Comparison of ENCODE assay signal across 19 cellular contexts in the genomic region with DNA sequence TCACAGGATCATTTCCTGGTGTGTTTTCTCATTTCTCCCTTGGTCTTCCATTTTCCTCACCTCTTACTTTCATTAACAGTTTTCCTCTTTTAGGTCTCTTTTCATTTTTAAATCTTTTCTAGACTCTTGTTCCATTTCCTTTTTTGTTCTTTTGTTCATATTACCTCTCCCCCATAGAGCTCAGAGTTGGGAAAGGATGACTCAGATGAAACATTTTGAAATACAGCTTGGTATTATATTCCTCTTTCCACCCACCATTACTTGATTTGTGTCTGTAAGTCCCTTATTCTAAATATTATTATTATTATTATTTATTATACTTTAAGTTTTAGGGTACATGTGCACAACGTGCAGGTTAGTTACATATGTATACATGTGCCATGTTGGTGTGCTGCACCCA.
"Had no signal": no experiment of that assay in that cellular context is flagged by ENCODE, and none has a peak within 500 bp of the region (broad histone marks: within the 10 kb centered on the region; RNA-seq: fewer than 3 reads in every experiment).

No MANE protein-coding gene starts in this region.

- H3K4me1 ChIP-seq: body of pancreas, transverse colon, vagina had no signal

- DNase-seq: activated CD4-positive, alpha-beta T cell treated with anti-CD3 and anti-CD28 coated beads for 1 hour; activated CD4-positive, alpha-beta T cell treated with anti-CD3 and anti-CD28 coated beads, Interleukin-2, amount 50 U/mL, for 48 hours; amygdala; body of pancreas; foreskin melanocyte; kidney glomerular epithelial cell; left ventricle myocardium superior; mesenchymal stem cell; naive thymus-derived CD8-positive, alpha-beta T cell; posterior cingulate gyrus; retina; stimulated activated CD4-positive, alpha-beta T cell treated with anti-CD3 and anti-CD28 coated beads, Interleukin-15, amount 100 ng/mL, for 24 hours; stimulated activated CD4-positive, alpha-beta T cell treated with anti-CD3 and anti-CD28 coated beads, Interleukin-4, amount 100 ng/mL, for 1 hour; stimulated activated naive B cell treated with anti-CD40 and anti-IgM and Interleukin-4, amounts not matched to agents 10 μg/mL and 1 μg/mL and 100 μg/mL, for 72 hours; transverse colon had no signal

- ATAC-seq: activated naive CD4-positive, alpha-beta T cell treated with anti-CD3 and anti-CD28 coated beads, Interleukin-2, amount 50 U/mL, for 72 hours; body of pancreas; left ventricle myocardium superior; naive thymus-derived CD8-positive, alpha-beta T cell; stimulated activated naive B cell treated with anti-CD40 and anti-IgM and Interleukin-4, amounts not matched to agents 10 μg/mL and 1 μg/mL and 100 μg/mL, for 72 hours had no signal

- H3K27me3 ChIP-seq: body of pancreas, neutrophil, transverse colon, vagina had no signal

- H3K4me3 ChIP-seq: body of pancreas, transverse colon, vagina had no signal

- H3K27ac ChIP-seq: body of pancreas, neutrophil, transverse colon, vagina, VCaP had no signal

- H3K36me3 ChIP-seq: neutrophil, transverse colon, vagina had no signal

- H3K9me3 ChIP-seq: body of pancreas, neutrophil, transverse colon, vagina had no signal
